ENCODE assay signal across 27 cellular contexts in genomic region chr9:79289856-79290255, GRCh38.
"Had no signal": no experiment of that assay in that cellular context is flagged by ENCODE, and none has a peak within 500 bp of the region (broad histone marks: within the 10 kb centered on the region; RNA-seq: fewer than 3 reads in every experiment).

No MANE protein-coding gene starts in this region.

- H3K9me3 Mint-ChIP-seq: nephron progenitor cell; stimulated activated naive B cell treated with anti-CD40 and anti-IgM and Interleukin-4, amounts not matched to agents 10 μg/mL and 1 μg/mL and 100 μg/mL, for 72 hours; stimulated activated naive CD8-positive, alpha-beta T cell treated with anti-CD3 and anti-CD28 coated beads, Interleukin-15, Interleukin-2, amounts not matched to agents 100 ng/mL and 50 ng/mL, for 24 hours had no signal

- ATAC-seq: gastrocnemius medialis; left cardiac atrium; left lung; mucosa of descending colon; naive thymus-derived CD8-positive, alpha-beta T cell; psoas muscle; right cardiac atrium; stimulated activated naive B cell treated with anti-CD40 and anti-IgM and Interleukin-4, amounts not matched to agents 10 μg/mL and 1 μg/mL and 100 μg/mL, for 72 hours; upper lobe of right lung had no signal

- H3K27me3 Mint-ChIP-seq: stimulated activated naive B cell treated with anti-CD40 and anti-IgM and Interleukin-4, amounts not matched to agents 10 μg/mL and 1 μg/mL and 100 μg/mL, for 72 hours; stimulated activated naive CD8-positive, alpha-beta T cell treated with anti-CD3 and anti-CD28 coated beads, Interleukin-15, Interleukin-2, amounts not matched to agents 100 ng/mL and 50 ng/mL, for 24 hours had no signal

- H3K4me1 Mint-ChIP-seq: naive thymus-derived CD8-positive, alpha-beta T cell; stimulated activated naive B cell treated with anti-CD40 and anti-IgM and Interleukin-4, amounts not matched to agents 10 μg/mL and 1 μg/mL and 100 μg/mL, for 72 hours had no signal

- H3K9me3 ChIP-seq: gastrocnemius medialis, left lung, mucosa of descending colon, ovary, psoas muscle, sigmoid colon, spleen, thoracic aorta, tibial nerve, upper lobe of right lung, uterus had no signal

- H3K4me1 ChIP-seq: gastrocnemius medialis, left lung, psoas muscle, sigmoid colon, tibial nerve, upper lobe of right lung, uterus had no signal

- H3K27ac ChIP-seq: coronary artery, gastrocnemius medialis, left lung, ovary, psoas muscle, sigmoid colon, skin epidermis, spleen, thoracic aorta, tibial nerve, upper lobe of right lung, uterus had no signal

- H3K36me3 ChIP-seq: gastrocnemius medialis, left lung, ovary, sigmoid colon, spleen, thoracic aorta, tibial nerve, upper lobe of right lung, uterus had no signal

- DNase-seq: dermis blood vessel endothelial cell; effector memory CD4-positive, alpha-beta T cell; foreskin fibroblast; gastrocnemius medialis; head of caudate nucleus; left cardiac atrium; left lung; mesenchymal stem cell; mucosa of descending colon; naive thymus-derived CD8-positive, alpha-beta T cell; nephron progenitor cell; nucleus accumbens; ovary; posterior cingulate gyrus; psoas muscle; right cardiac atrium; sigmoid colon; spleen; stimulated activated naive B cell treated with anti-CD40 and anti-IgM and Interleukin-4, amounts not matched to agents 10 μg/mL and 1 μg/mL and 100 μg/mL, for 72 hours; upper lobe of right lung; uterus had no signal

- H3K4me3 ChIP-seq: coronary artery, gastrocnemius medialis, left lung, mucosa of descending colon, ovary, psoas muscle, sigmoid colon, skin epidermis, spleen, thoracic aorta, tibial nerve, upper lobe of right lung, uterus had no signal

- H3K27ac Mint-ChIP-seq: mesothelial cell of epicardium; naive thymus-derived CD8-positive, alpha-beta T cell; nephron progenitor cell; stimulated activated naive B cell treated with anti-CD40 and anti-IgM and Interleukin-4, amounts not matched to agents 10 μg/mL and 1 μg/mL and 100 μg/mL, for 72 hours; stimulated activated naive CD8-positive, alpha-beta T cell treated with anti-CD3 and anti-CD28 coated beads, Interleukin-15, Interleukin-2, amounts not matched to agents 100 ng/mL and 50 ng/mL, for 24 hours had no signal

- H3K36me3 Mint-ChIP-seq: mesothelial cell of epicardium; stimulated activated naive B cell treated with anti-CD40 and anti-IgM and Interleukin-4, amounts not matched to agents 10 μg/mL and 1 μg/mL and 100 μg/mL, for 72 hours had no signal

- H3K27me3 ChIP-seq: gastrocnemius medialis, left lung, ovary, sigmoid colon, spleen, tibial nerve, upper lobe of right lung, uterus had no signal

- H3K4me3 Mint-ChIP-seq: mesothelial cell of epicardium; naive thymus-derived CD8-positive, alpha-beta T cell; nephron progenitor cell; stimulated activated naive B cell treated with anti-CD40 and anti-IgM and Interleukin-4, amounts not matched to agents 10 μg/mL and 1 μg/mL and 100 μg/mL, for 72 hours; stimulated activated naive CD8-positive, alpha-beta T cell treated with anti-CD3 and anti-CD28 coated beads, Interleukin-15, Interleukin-2, amounts not matched to agents 100 ng/mL and 50 ng/mL, for 24 hours had no signal
